8 cellular contexts compared by ENCODE assay signal in genomic region chr4:153466637-153467153, GRCh38. TPM values are rescaled to one million over a fixed set of nuclear protein-coding genes. Genes with fewer than 3 reads are reported as not detected.
A peak's percentile ranks its signal among the peaks of the same experiment; 100 is the strongest.
DNase-seq lines count a peak whose midpoint lies in the region; ATAC-seq and TF ChIP-seq lines count a peak whose summit lies in the region.

No MANE protein-coding gene starts in this region.

- H3K36me3 ChIP-seq in prostate gland = no peaks in the 10 kb centered on the region

- peaks cover 47% of the 10 kb centered on the region for H3K4me1 Mint-ChIP-seq in activated CD4-positive, alpha-beta T cell treated with anti-CD3 and anti-CD28 coated beads, Interleukin-2, amount 10 ng/mL, durations not matched to agents 7 days and 5 days
- H3K4me1 Mint-ChIP-seq in activated CD8-positive, alpha-beta memory T cell treated with anti-CD3 and anti-CD28 coated beads, Interleukin-2, amount 10 ng/mL, durations not matched to agents 7 days and 5 days = peaks cover 50% of the 10 kb centered on the region

- H3K27me3 Mint-ChIP-seq in activated CD4-positive, alpha-beta T cell treated with anti-CD3 and anti-CD28 coated beads, Interleukin-2, amount 10 ng/mL, durations not matched to agents 7 days and 5 days = no peaks in the 10 kb centered on the region
- H3K27me3 Mint-ChIP-seq in activated CD8-positive, alpha-beta memory T cell treated with anti-CD3 and anti-CD28 coated beads, Interleukin-2, amount 10 ng/mL, durations not matched to agents 7 days and 5 days = peaks cover 5% of the 10 kb centered on the region

- peak overlapping the region; percentile 95 for H3K27ac Mint-ChIP-seq in activated CD4-positive, alpha-beta T cell treated with anti-CD3 and anti-CD28 coated beads, Interleukin-2, amount 10 ng/mL, durations not matched to agents 7 days and 5 days
- H3K27ac Mint-ChIP-seq in activated CD8-positive, alpha-beta memory T cell treated with anti-CD3 and anti-CD28 coated beads, Interleukin-2, amount 10 ng/mL, durations not matched to agents 7 days and 5 days = peak overlapping the region; percentile 92

- no peak for DNase-seq in activated CD4-positive, alpha-beta T cell treated with anti-CD3 and anti-CD28 coated beads, Interleukin-2, amount 10 ng/mL, durations not matched to agents 7 days and 5 days
- no peak for DNase-seq in activated CD4-positive, alpha-beta T cell treated with anti-CD3 and anti-CD28 coated beads for 1 hour
- DNase-seq in activated CD8-positive, alpha-beta memory T cell treated with anti-CD3 and anti-CD28 coated beads, Interleukin-2, amount 10 ng/mL, durations not matched to agents 7 days and 5 days = no peak
- DNase-seq in fibroblast of villous mesenchyme (ENCODE audit: low read depth) (no peak), prostate gland (ENCODE audit: low spot score) (no peak), UCSD-AML1 (lab: John Stamatoyannopoulos, UW; ENCODE audit: unreplicated experiment) (no peak), omental fat pad (ENCODE audit: low spot score) (no peak)

- TF ChIP-seq POLR2A in prostate gland (IDR thresholded peaks at IDR 0.05) = no peak

- peak overlapping the region; percentile 86 for H3K4me3 Mint-ChIP-seq in activated CD4-positive, alpha-beta T cell treated with anti-CD3 and anti-CD28 coated beads, Interleukin-2, amount 10 ng/mL, durations not matched to agents 7 days and 5 days
- H3K4me3 Mint-ChIP-seq in activated CD8-positive, alpha-beta memory T cell treated with anti-CD3 and anti-CD28 coated beads, Interleukin-2, amount 10 ng/mL, durations not matched to agents 7 days and 5 days = peak overlapping the region; percentile 88

- under 1% methylated on average over 48 of the region's 48 CpGs for WGBS in prostate gland

- no peaks in the 10 kb centered on the region for H3K9me3 Mint-ChIP-seq in activated CD4-positive, alpha-beta T cell treated with anti-CD3 and anti-CD28 coated beads, Interleukin-2, amount 10 ng/mL, durations not matched to agents 7 days and 5 days
- no peaks in the 10 kb centered on the region for H3K9me3 Mint-ChIP-seq in activated CD8-positive, alpha-beta memory T cell treated with anti-CD3 and anti-CD28 coated beads, Interleukin-2, amount 10 ng/mL, durations not matched to agents 7 days and 5 days (ENCODE audit: low read depth)

- no peak for TF ChIP-seq CTCF in fibroblast of villous mesenchyme (IDR thresholded peaks at IDR 0.05; ENCODE audit: insufficient read depth, low read depth, low read length)
- TF ChIP-seq CTCF in prostate gland (IDR thresholded peaks at IDR 0.05) = no peak
- TF ChIP-seq CTCF in omental fat pad (IDR thresholded peaks at IDR 0.05) = no peak

- POLR2A ChIA-PET in activated CD4-positive, alpha-beta T cell treated with anti-CD3 and anti-CD28 coated beads, Interleukin-2, amount 10 ng/mL, durations not matched to agents 7 days and 5 days (lab: Charles Lee) = interaction anchor here (0.6 to 1.2 kb wide), 4 partner anchors 18 to 107 kb away, joined by 3 to 7 read pairs (median 3); no protein-coding TSS in a partner anchor

- H3K27ac ChIP-seq in prostate gland = peak overlapping the region; percentile 58 to 69

- H3K27me3 ChIP-seq in prostate gland (replicated peaks; ENCODE audit: insufficient read depth) = no peaks in the 10 kb centered on the region

- intact Hi-C loops in prostate gland (cut with DNase I) = loop anchor here (2.0 to 10.0 kb wide), 3 partner anchors 108 to 242 kb away; no protein-coding TSS in a partner anchor

- H3K4me3 ChIP-seq in fibroblast of villous mesenchyme (ENCODE audit: low read depth, low read length) (peak overlapping the region; percentile 94), prostate gland (peak overlapping the region; percentile 64 to 81)

- peaks cover 43% of the 10 kb centered on the region for H3K36me3 Mint-ChIP-seq in activated CD4-positive, alpha-beta T cell treated with anti-CD3 and anti-CD28 coated beads, Interleukin-2, amount 10 ng/mL, durations not matched to agents 7 days and 5 days (ENCODE audit: low read depth)
- H3K36me3 Mint-ChIP-seq in activated CD8-positive, alpha-beta memory T cell treated with anti-CD3 and anti-CD28 coated beads, Interleukin-2, amount 10 ng/mL, durations not matched to agents 7 days and 5 days = peaks cover 15% of the 10 kb centered on the region

- CTCF ChIA-PET in activated CD4-positive, alpha-beta T cell treated with anti-CD3 and anti-CD28 coated beads, Interleukin-2, amount 10 ng/mL, durations not matched to agents 7 days and 5 days (lab: Charles Lee) = interaction anchor here (0.7 to 1.7 kb wide), 14 partner anchors 11 to 221 kb away, joined by 3 to 5 read pairs (median 3); no protein-coding TSS in a partner anchor
- CTCF ChIA-PET in activated CD8-positive, alpha-beta memory T cell treated with anti-CD3 and anti-CD28 coated beads, Interleukin-2, amount 10 ng/mL, durations not matched to agents 7 days and 5 days (lab: Charles Lee) = interaction anchor here (0.9 to 6.5 kb wide), 22 partner anchors 9 to 218 kb away, joined by 3 to 75 read pairs (median 4); no protein-coding TSS in a partner anchor

- ATAC-seq in HG03066 (IDR thresholded peaks at IDR 0.05; ENCODE audit: low read depth, unreplicated experiment) (peak; percentile 8), omental fat pad (ENCODE audit: low FRiP score) (no peak)
- peak; percentile 44 for ATAC-seq in activated CD8-positive, alpha-beta memory T cell treated with anti-CD3 and anti-CD28 coated beads, Interleukin-2, amount 10 ng/mL, durations not matched to agents 7 days and 5 days

- H3K9me3 ChIP-seq in prostate gland = no peaks in the 10 kb centered on the region

- no peaks in the 10 kb centered on the region for H3K4me1 ChIP-seq in prostate gland (replicated peaks)

RNA-seq across cellular contexts. Expression of gene TMEM131L, which starts 0.5 kb away (rescaled TPM):
- 10 to 100 TPM; 49.3 to 56.0 TPM for total RNA-seq in activated CD4-positive, alpha-beta T cell treated with anti-CD3 and anti-CD28 coated beads, Interleukin-2, amount 10 ng/mL, durations not matched to agents 7 days and 5 days
- 10 to 100 TPM; 29.2 to 34.0 TPM for total RNA-seq in activated CD8-positive, alpha-beta memory T cell treated with anti-CD3 and anti-CD28 coated beads, Interleukin-2, amount 10 ng/mL, durations not matched to agents 7 days and 5 days
- total RNA-seq in fibroblast of villous mesenchyme = 4.7 and 5.2 TPM in 2 replicates
- total RNA-seq in prostate gland = 10 to 100 TPM in 1 of 2 donors, 1 to 10 TPM in 1; 9.3 to 12.5 TPM
- total RNA-seq in omental fat pad = 10 to 100 TPM; 17.7 to 43.9 (median 24.8) TPM
